25 cellular contexts compared by ENCODE assay signal in the genomic region with DNA sequence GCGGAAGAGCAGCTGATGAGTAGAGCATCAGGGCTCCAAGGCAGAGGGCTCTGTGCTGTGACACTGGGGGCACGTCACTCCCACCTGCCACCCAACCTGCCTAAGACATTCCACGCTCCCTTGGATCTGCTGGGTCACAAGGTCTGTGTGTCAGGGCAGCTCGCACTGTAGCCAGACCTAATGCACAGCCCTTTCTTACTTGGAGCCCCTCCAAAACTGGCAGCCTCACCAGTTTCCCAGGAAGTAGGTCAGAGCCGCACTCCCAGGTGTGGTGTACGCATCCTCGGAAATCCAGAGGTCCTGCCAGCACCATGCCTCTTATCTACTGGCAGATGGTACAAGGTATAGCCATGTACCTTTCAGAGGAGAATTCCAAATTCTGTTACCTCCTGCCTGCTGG. TPM values are rescaled to one million over a fixed set of nuclear protein-coding genes. Genes with fewer than 3 reads are reported as not detected.
"Had no signal": no experiment of that assay in that cellular context is flagged by ENCODE, and none has a peak within 500 bp of the region (broad histone marks: within the 10 kb centered on the region; RNA-seq: fewer than 3 reads in every experiment).

No MANE protein-coding gene starts in this region.

- DNase-seq: Kasumi-1; MM.1S; NCI-H1092 treated with DMSO at 0.1 percent for 48 hours; NCI-H1436; NCI-H187; NCI-H2029; NCI-H2171 treated with DMSO at 0.1 percent for 48 hours; NCI-H345; NCI-H446 treated with DMSO at 0.1 percent for 48 hours; NCI-H510A treated with DMSO at 0.1 percent for 48 hours; NCI-H526; NK-92 treated with Interleukin-12 subunit alpha and Interleukin-12 subunit beta, amount 100 ng/mL, for 24 hours; PC-3; Right ventricle myocardium superior; SIG-M5 had no signal

- FAIRE-seq: HepG2, K562 had no signal

- H3K27ac ChIP-seq: KMS-11, SJSA1, SK-N-MC had no signal

- H3K4me3 ChIP-seq: K562, SJSA1, SK-N-MC had no signal

- H3K9me3 Mint-ChIP-seq: IgD-negative memory B cell had no signal

- H3K27ac Mint-ChIP-seq: IgD-negative memory B cell had no signal

- H3K36me3 Mint-ChIP-seq: IgD-negative memory B cell had no signal

- H3K9ac ChIP-seq: KMS-11 had no signal

- H3K4me2 ChIP-seq: KMS-11 had no signal

RNA-seq across cellular contexts. Expression of a gene that starts 22.3 kb away (rescaled TPM):
- total RNA-seq: HepG2, HT-29, M059J, OCI-LY7, PC-3, Right ventricle myocardium superior, RPMI7951, SJSA1 had no signal
